Comparison of ENCODE assay signal across 11 cellular contexts in genomic region chr4:76802546-76803021, GRCh38.
DNase-seq lines count a peak whose midpoint lies in the region; ATAC-seq and TF ChIP-seq lines count a peak whose summit lies in the region.
"Had no signal": no experiment of that assay in that cellular context is flagged by ENCODE, and none has a peak within 500 bp of the region (broad histone marks: within the 10 kb centered on the region; RNA-seq: fewer than 3 reads in every experiment).

No MANE protein-coding gene starts in this region.

- peak overlapping the region; percentile 88 for H2AFZ ChIP-seq in IMR-90 (replicated peaks; ENCODE audit: low read length, poor library complexity)

- peak overlapping the region; percentile 44 for H2BK5ac ChIP-seq in IMR-90 (ENCODE audit: low read depth, low read length, poor library complexity, severe bottlenecking)

- H4K5ac ChIP-seq in IMR-90 (ENCODE audit: low read depth, low read length): peak overlapping the region; percentile 67

- H3K27me3 Mint-ChIP-seq in endodermal cell (ENCODE audit: insufficient read depth): peaks cover 11% of the 10 kb centered on the region
- peaks cover 24% of the 10 kb centered on the region for H3K27me3 Mint-ChIP-seq in activated naive CD4-positive, alpha-beta T cell treated with anti-CD3 and anti-CD28 coated beads, Interleukin-2, amount 10 ng/mL, durations not matched to agents 7 days and 5 days

- TF ChIP-seq RAD21 in IMR-90 (IDR thresholded peaks at IDR 0.05; ENCODE audit: low read length): no peak

- peak overlapping the region; percentile 82 for H2BK20ac ChIP-seq in IMR-90 (ENCODE audit: low read depth, low read length)

- no peak overlapping the region for H3K4me3 ChIP-seq in IMR-90 (ENCODE audit: insufficient read depth, low read depth, low read length)
- H3K4me3 ChIP-seq in endodermal cell (ENCODE audit: low read length): peak overlapping the region; percentile 60
- H3K4me3 ChIP-seq in suprapubic skin: peak overlapping the region; percentile 27

- peak overlapping the region; percentile 60 for H2AK9ac ChIP-seq in IMR-90 (replicated peaks; ENCODE audit: low read depth, low read length, poor library complexity)

- no peak for TF ChIP-seq EP300 in suprapubic skin (IDR thresholded peaks at IDR 0.05)

- CTCF ChIA-PET in IMR-90 (lab: Yijun Ruan, JAX): interaction anchor here (0.9 to 1.3 kb wide), 2 partner anchors 15 to 94 kb away, joined by 3 read pairs; no protein-coding TSS in a partner anchor
- CTCF ChIA-PET in activated naive CD4-positive, alpha-beta T cell treated with anti-CD3 and anti-CD28 coated beads, Interleukin-2, amount 10 ng/mL, durations not matched to agents 7 days and 5 days (lab: Charles Lee): no interaction called here

- H3K9me3 ChIP-seq in IMR-90 (ENCODE audit: control insufficient read depth, insufficient read depth, low read length) (no peaks in the 10 kb centered on the region), endodermal cell (ENCODE audit: control insufficient read depth, low read length) (peaks cover 19% of the 10 kb centered on the region), suprapubic skin (no peaks in the 10 kb centered on the region)

- 0 out of 2 replicates have a peak, but pooled peaks cover 8% of the 10 kb centered on the region for H3K9me1 ChIP-seq in IMR-90 (ENCODE audit: insufficient read depth, low read length)

- TF ChIP-seq POLR2A in IMR-90 (IDR thresholded peaks at IDR 0.05; ENCODE audit: low read depth, low read length) (no peak), suprapubic skin (IDR thresholded peaks at IDR 0.05) (no peak)

- H3K27ac Mint-ChIP-seq in endodermal cell: peak overlapping the region; percentile 87
- H3K27ac Mint-ChIP-seq in activated naive CD4-positive, alpha-beta T cell treated with anti-CD3 and anti-CD28 coated beads, Interleukin-2, amount 10 ng/mL, durations not matched to agents 7 days and 5 days: no peak overlapping the region

- 37% methylated on average over 2 of the region's 7 CpGs; no CpG with 5 or more reads in 1 of the 2 experiments for WGBS in IMR-90 (ENCODE audit: extremely low coverage in 2 of 2, insufficient read length in 1 of 2), 2 experiments
- WGBS in endodermal cell (ENCODE audit: insufficient coverage in 1 of 2, insufficient read length in 1 of 2), 2 experiments: 56 to 67% methylated on average over 2 to 4 of the region's 7 CpGs
- 80% methylated on average over 7 of the region's 7 CpGs for WGBS in suprapubic skin

- intact Hi-C loops in IMR-90 (cut with micrococcal nuclease): no loop called here

- H3K4me1 ChIP-seq in IMR-90 (ENCODE audit: control insufficient read depth, insufficient read depth, low read length): peaks cover 6% of the 10 kb centered on the region
- peaks cover 6% of the 10 kb centered on the region for H3K4me1 ChIP-seq in endodermal cell (ENCODE audit: control insufficient read depth, insufficient read depth, low read length)
- H3K4me1 ChIP-seq in suprapubic skin: peaks cover 10% of the 10 kb centered on the region

- no peak overlapping the region for H3K4me2 ChIP-seq in IMR-90 (ENCODE audit: low read depth, low read length)

- H3K9me3 Mint-ChIP-seq in endodermal cell: peaks cover 14% of the 10 kb centered on the region
- H3K9me3 Mint-ChIP-seq in activated naive CD4-positive, alpha-beta T cell treated with anti-CD3 and anti-CD28 coated beads, Interleukin-2, amount 10 ng/mL, durations not matched to agents 7 days and 5 days: no peaks in the 10 kb centered on the region

- no peak overlapping the region; the same call in 1 of the 2 replicates for H3K9ac ChIP-seq in IMR-90 (ENCODE audit: low read depth, low read length)
- H3K9ac ChIP-seq in endodermal cell (ENCODE audit: extremely low read depth, low read length, poor library complexity, severe bottlenecking): peak overlapping the region; percentile 50

- POLR2A ChIA-PET in IMR-90 (lab: Charles Lee; ENCODE audit: unreplicated experiment): interaction anchor here (0.6 kb wide), 1 partner anchor 12 kb away, joined by 6 read pairs; no protein-coding TSS in a partner anchor

- peak overlapping the region; percentile 84 for H3K4ac ChIP-seq in IMR-90 (ENCODE audit: low read depth, low read length)

- no peaks in the 10 kb centered on the region for H4K20me1 ChIP-seq in IMR-90 (ENCODE audit: insufficient read depth, low read length)

- no peaks in the 10 kb centered on the region for H3K79me1 ChIP-seq in IMR-90 (ENCODE audit: low read depth in 1 of 2, low read length in 2 of 2)

- ATAC-seq in IMR-90 (ENCODE audit: low read depth) (peak; percentile 30; the same call in 1 of the 2 replicates), omental fat pad (ENCODE audit: low FRiP score) (no peak)

- peak overlapping the region; percentile 92 for H2BK120ac ChIP-seq in IMR-90 (ENCODE audit: low read depth, low read length)

- dilution Hi-C loops in IMR-90 (cut with HindIII; ENCODE audit: low sequenced_read_pairs, unreplicated experiment): no loop called here

- H2AK5ac ChIP-seq in IMR-90 (ENCODE audit: low read depth, low read length): peak overlapping the region; percentile 7; the same call in 1 of the 2 replicates

- H3K4me1 Mint-ChIP-seq in endodermal cell: peaks cover 28% of the 10 kb centered on the region
- no peaks in the 10 kb centered on the region for H3K4me1 Mint-ChIP-seq in activated naive CD4-positive, alpha-beta T cell treated with anti-CD3 and anti-CD28 coated beads, Interleukin-2, amount 10 ng/mL, durations not matched to agents 7 days and 5 days

- no peak overlapping the region for H3K56ac ChIP-seq in IMR-90 (ENCODE audit: extremely low read depth, insufficient read depth, low read length)

- peak overlapping the region; percentile 84 for H3K14ac ChIP-seq in IMR-90 (replicated peaks; ENCODE audit: low read depth, low read length)

- H4K8ac ChIP-seq in IMR-90 (ENCODE audit: low read depth in 2 of 2, low read length in 2 of 2): peak overlapping the region; percentile 44 to 85

- H4K91ac ChIP-seq in IMR-90 (ENCODE audit: insufficient read depth, low read depth, low read length): peak overlapping the region; percentile 63

- no peak overlapping the region for H3K27ac ChIP-seq in IMR-90 (ENCODE audit: insufficient read depth, low read length)
- H3K27ac ChIP-seq in endodermal cell (ENCODE audit: low read depth, low read length): peak overlapping the region; percentile 71
- no peak overlapping the region for H3K27ac ChIP-seq in suprapubic skin

- TF ChIP-seq CTCF in IMR-90 (conservative IDR thresholded peaks at IDR 0.05; ENCODE audit: low read depth, low read length) (no peak), endodermal cell (conservative IDR thresholded peaks at IDR 0.05) (no peak), suprapubic skin (IDR thresholded peaks at IDR 0.05) (no peak), omental fat pad (IDR thresholded peaks at IDR 0.05) (no peak)

- H3K4me3 Mint-ChIP-seq in endodermal cell: peak overlapping the region; percentile 56
- no peak overlapping the region for H3K4me3 Mint-ChIP-seq in activated naive CD4-positive, alpha-beta T cell treated with anti-CD3 and anti-CD28 coated beads, Interleukin-2, amount 10 ng/mL, durations not matched to agents 7 days and 5 days

- no peaks in the 10 kb centered on the region for H3K27me3 ChIP-seq in IMR-90 (ENCODE audit: control insufficient read depth, insufficient read depth, low read length)
- no peaks in the 10 kb centered on the region for H3K27me3 ChIP-seq in endodermal cell (ENCODE audit: control insufficient read depth, insufficient read depth, low read length, poor library complexity, severe bottlenecking)
- H3K27me3 ChIP-seq in suprapubic skin: no peaks in the 10 kb centered on the region

- H3K23ac ChIP-seq in IMR-90 (ENCODE audit: low read depth, low read length): peak overlapping the region; percentile 78; the same call in 1 of the 2 replicates

- peak overlapping the region; percentile 52; the same call in 1 of the 3 replicates for H2BK15ac ChIP-seq in IMR-90 (ENCODE audit: low read depth, low read length)

- DNase-seq in IMR-90: peak; percentile 26
- peak; percentile 71 for DNase-seq in endodermal cell
- DNase-seq in left kidney (ENCODE audit: low read depth, low spot score): peak; percentile 73
- no peak for DNase-seq in suprapubic skin (ENCODE audit: low spot score in 2 of 2)
- no peak for DNase-seq in activated CD8-positive, alpha-beta memory T cell treated with anti-CD3 and anti-CD28 coated beads for 24 hours
- no peak for DNase-seq in NCI-H446 (lab: John Stamatoyannopoulos, UW)
- DNase-seq in omental fat pad (ENCODE audit: low spot score): no peak
- DNase-seq in activated naive CD4-positive, alpha-beta T cell treated with anti-CD3 and anti-CD28 coated beads, Interleukin-2, amount 10 ng/mL, durations not matched to agents 7 days and 5 days: no peak
- DNase-seq: activated CD4-positive, CD25-positive, alpha-beta regulatory T cell treated with anti-CD3 and anti-CD28 coated beads, Interleukin-2, amount 50 U/mL, for 72 hours; HCEC 1CT; NCI-H446 treated with DMSO at 0.1 percent for 48 hours had no signal

- no TSS peak for BruUV-seq in IMR-90 (replicated peaks; lab: Mats Ljungman, UMichigan)

- peak overlapping the region; percentile 78 for H3K18ac ChIP-seq in IMR-90 (ENCODE audit: low read depth, low read length)

- no peaks in the 10 kb centered on the region for H3K36me3 ChIP-seq in IMR-90 (ENCODE audit: control insufficient read depth, insufficient read depth, low read length)
- H3K36me3 ChIP-seq in endodermal cell (ENCODE audit: control insufficient read depth, insufficient read depth, low read length): no peaks in the 10 kb centered on the region
- H3K36me3 ChIP-seq in suprapubic skin: no peaks in the 10 kb centered on the region

- H3K36me3 Mint-ChIP-seq in endodermal cell (ENCODE audit: low read depth): no peaks in the 10 kb centered on the region
- H3K36me3 Mint-ChIP-seq in activated naive CD4-positive, alpha-beta T cell treated with anti-CD3 and anti-CD28 coated beads, Interleukin-2, amount 10 ng/mL, durations not matched to agents 7 days and 5 days: no peaks in the 10 kb centered on the region

- in situ Hi-C loops in IMR-90 (cut with MboI; ENCODE audit: low sequenced_read_pairs): no loop called here

TF ChIP-seq in IMR-90, 13 proteins besides CTCF, POLR2A, EP300 and RAD21 (continues in another document):
- TF ChIP-seq MAZ (IDR thresholded peaks at IDR 0.05; ENCODE audit: borderline replicate concordance, low read depth, low read length) (no peak), SMC3 (IDR thresholded peaks at IDR 0.05; ENCODE audit: low read depth, low read length) (no peak), USF2 (IDR thresholded peaks at IDR 0.05; ENCODE audit: low read depth, low read length) (no peak), RCOR1 (IDR thresholded peaks at IDR 0.05; ENCODE audit: insufficient replicate concordance, low read length) (no peak), FOS (IDR thresholded peaks at IDR 0.05; ENCODE audit: low read depth, low read length) (no peak), MAFK (IDR thresholded peaks at IDR 0.05; ENCODE audit: low read depth, low read length) (no peak), NFE2L2 (IDR thresholded peaks at IDR 0.05; ENCODE audit: low read depth, low read length) (no peak)

Comparison
In these comparisons a context has a peak if more than half of its experiments do, and no peak if none do; other contexts are left out.
1. DNase-seq: peak in IMR-90 (single experiment), endodermal cell (single experiment) and left kidney (single experiment); none in suprapubic skin (0 of 2), activated CD8-positive, alpha-beta memory T cell treated with anti-CD3 and anti-CD28 coated beads for 24 hours (single experiment), NCI-H446 (0 of 2), omental fat pad (single experiment) and activated naive CD4-positive, alpha-beta T cell treated with anti-CD3 and anti-CD28 coated beads, Interleukin-2, amount 10 ng/mL, durations not matched to agents 7 days and 5 days (single experiment).